In genomic region chr15:72231847-72232461, GRCh38 we compare ENCODE assay signal across 8 cellular contexts. TPM values are rescaled to one million over a fixed set of nuclear protein-coding genes. Genes with fewer than 3 reads are reported as not detected.
DNase-seq lines count a peak whose midpoint lies in the region; ATAC-seq, FAIRE-seq and TF ChIP-seq lines count a peak whose summit lies in the region.

No MANE protein-coding gene starts in this region.

- intact Hi-C loops in esophagus muscularis mucosa (cut with DNase I) = loop anchor here (2.0 to 5.0 kb wide), 2 partner anchors 35 to 41 kb away; partner anchors contain the start of genes GRAMD2A and PARP6

- H3K4me1 ChIP-seq in esophagus muscularis mucosa (peaks cover 35 to 45% (median 44%) of the 10 kb centered on the region in 4 donors), thymus (ENCODE audit: control insufficient read depth, insufficient read depth, low read length) (peaks cover 3% of the 10 kb centered on the region)

- 2% methylated on average over 13 of the region's 13 CpGs for WGBS in esophagus muscularis mucosa
- WGBS in thymus = 3% methylated on average over 13 of the region's 13 CpGs

- peak; percentile 55 for FAIRE-seq in GM12891 (lab: Jason Lieb, UNC)

- no peaks in the 10 kb centered on the region for H3K27me3 ChIP-seq in esophagus muscularis mucosa
- H3K27me3 ChIP-seq in thymus (ENCODE audit: control insufficient read depth, insufficient read depth) = no peaks in the 10 kb centered on the region

- H3K9me3 ChIP-seq in esophagus muscularis mucosa = no peaks in the 10 kb centered on the region
- H3K9me3 ChIP-seq in thymus (ENCODE audit: control insufficient read depth) = no peaks in the 10 kb centered on the region

- H3K4me3 ChIP-seq in esophagus muscularis mucosa (peak overlapping the region; percentile 69 to 92 (median 83)), thymus (ENCODE audit: low read length) (peak overlapping the region; percentile 61)

- H3K27ac ChIP-seq in 22Rv1 (peak overlapping the region; percentile 94), esophagus muscularis mucosa (replicated peaks in 1 of 4) (peak overlapping the region; percentile 94 to 99 (median 96)), thymus (ENCODE audit: low read depth) (peak overlapping the region; percentile 94)

- no peak for TF ChIP-seq EP300 in esophagus muscularis mucosa (IDR thresholded peaks at IDR 0.05)

- TF ChIP-seq CTCF in 22Rv1 (IDR thresholded peaks at IDR 0.05) (no peak), esophagus muscularis mucosa (IDR thresholded peaks at IDR 0.05) (no peak)

- H3K36me3 ChIP-seq in esophagus muscularis mucosa (no peaks in the 10 kb centered on the region), thymus (ENCODE audit: control insufficient read depth, insufficient read depth) (no peaks in the 10 kb centered on the region)

- no peak for DNase-seq in GM12891 (ENCODE audit: insufficient read length, low spot score)
- DNase-seq in NCI-H510A (lab: John Stamatoyannopoulos, UW) = peak; percentile 29
- peak; percentile 36 for DNase-seq in activated T-cell treated with anti-CD3 and anti-CD28 coated beads for 4 hours
- DNase-seq in esophagus muscularis mucosa (ENCODE audit: extremely low spot score) = no peak
- DNase-seq in myocyte (ENCODE audit: low read depth) = peak; percentile 78

- TF ChIP-seq POLR2A in GM12891 (IDR thresholded peaks at IDR 0.05; ENCODE audit: low read depth, low read length) (no peak), esophagus muscularis mucosa (IDR thresholded peaks at IDR 0.05; ENCODE audit: low read depth) (no peak)

- ATAC-seq in HG02973 (IDR thresholded peaks at IDR 0.05; ENCODE audit: unreplicated experiment) = no peak

TF ChIP-seq in GM12891, 5 proteins besides CTCF, POLR2A, EP300 and RAD21:
- no peak for TF ChIP-seq SPI1 (IDR thresholded peaks at IDR 0.05; ENCODE audit: low read depth, low read length)
- TF ChIP-seq PAX5 (IDR thresholded peaks at IDR 0.05; ENCODE audit: insufficient read depth, low read length, severe bottlenecking) = no peak
- TF ChIP-seq POU2F2 (IDR thresholded peaks at IDR 0.05; ENCODE audit: low read depth, low read length) = no peak
- no peak for TF ChIP-seq TAF1 (IDR thresholded peaks at IDR 0.05; ENCODE audit: low read depth, low read length)
- no peak for TF ChIP-seq POLR2AphosphoS5 (IDR thresholded peaks at IDR 0.05; ENCODE audit: low read depth, low read length)

RNA-seq across cellular contexts. Expression of gene PKM, which starts 1.0 kb away (rescaled TPM):
- 1,892 TPM for polyA plus RNA-seq in GM12891 (2012; ENCODE audit: low read depth, missing spikeins)
- total RNA-seq in esophagus muscularis mucosa (100 to 1,000 TPM; 392 to 605 (median 482) TPM), myocyte (2,359 and 2,583 TPM in 2 replicates)
- 3,151 TPM for polyA plus RNA-seq in myocyte (2012)
- polyA plus RNA-seq in thymus = 199 TPM

RNA-seq across cellular contexts. Expression of gene GRAMD2A, which starts 34.4 kb away (rescaled TPM):
- polyA plus RNA-seq in GM12891 (2012; ENCODE audit: low read depth, missing spikeins) = 0.19 TPM
- 1 to 10 TPM in 2 of 4 donors, under 1 TPM in 2; 0.33 to 2.5 (median 0.75) TPM for total RNA-seq in esophagus muscularis mucosa
- total RNA-seq in myocyte = not detected in 2 replicates
- 0.10 TPM for polyA plus RNA-seq in myocyte (2012)
- polyA plus RNA-seq in thymus = 0.52 TPM

RNA-seq across cellular contexts. Expression of gene PARP6, which starts 40.4 kb away (rescaled TPM):
- polyA plus RNA-seq in GM12891 (2012; ENCODE audit: low read depth, missing spikeins) = 32.6 TPM
- 10 to 100 TPM; 46.5 to 79.0 (median 53.7) TPM for total RNA-seq in esophagus muscularis mucosa
- total RNA-seq in myocyte = 53.1 and 61.4 TPM in 2 replicates
- polyA plus RNA-seq in myocyte (2012) = 87.8 TPM
- 125 TPM for polyA plus RNA-seq in thymus

Comparison
In these comparisons a context has a peak if more than half of its experiments do, and no peak if none do; other contexts are left out.
1. DNase-seq: peak in NCI-H510A (single experiment), activated T-cell treated with anti-CD3 and anti-CD28 coated beads for 4 hours (single experiment) and myocyte (single experiment); none in GM12891 (single experiment) and esophagus muscularis mucosa (single experiment).
2. Peak in every context shown above with its lines, with median percentiles within 50 percentile points of each other: H3K27ac ChIP-seq.